17 cellular contexts compared by ENCODE assay signal in genomic region chr10:109327266-109327665, GRCh38.
DNase-seq lines count a peak whose midpoint lies in the region; ATAC-seq and TF ChIP-seq lines count a peak whose summit lies in the region.
"Had no signal": no experiment of that assay in that cellular context is flagged by ENCODE, and none has a peak within 500 bp of the region (broad histone marks: within the 10 kb centered on the region; RNA-seq: fewer than 3 reads in every experiment).

No MANE protein-coding gene starts in this region.

- H4K91ac ChIP-seq in mesenchymal stem cell (ENCODE audit: low read length), result no peak overlapping the region

- H3K36me3 ChIP-seq in PC-3 (ENCODE audit: low read depth, low read length), result no peaks in the 10 kb centered on the region
- H3K36me3 ChIP-seq in mesenchymal stem cell (ENCODE audit: control insufficient read depth in 1 of 2, insufficient read depth in 2 of 2, low read depth in 1 of 2, low read length in 2 of 2), result no peaks in the 10 kb centered on the region
- H3K36me3 ChIP-seq: BLaER1 treated with 17β-estradiol and CSF1 and Interleukin-3, amounts not matched to agents 10 nM and 100 nM had no signal

- no peak overlapping the region for H2BK120ac ChIP-seq in mesenchymal stem cell (ENCODE audit: low read depth, low read length)

- H3K4me3 Mint-ChIP-seq in HFFc6, result no peak overlapping the region
- H3K4me3 Mint-ChIP-seq: B cell; CD8-positive, alpha-beta T cell; GM23338; IgD-negative memory B cell had no signal

- H3K27me3 ChIP-seq in PC-3 (ENCODE audit: low read length) (no peaks in the 10 kb centered on the region), mesenchymal stem cell (ENCODE audit: control insufficient read depth in 1 of 2, insufficient read depth in 1 of 2, low read length in 2 of 2) (no peaks in the 10 kb centered on the region)
- H3K27me3 ChIP-seq: BLaER1 treated with 17β-estradiol and CSF1 and Interleukin-3, amounts not matched to agents 10 nM and 100 nM had no signal

- intact Hi-C loops in PC-3 (cut with micrococcal nuclease), result no loop called here

- H3K27me3 Mint-ChIP-seq in HFFc6 (ENCODE audit: insufficient read depth), result peaks cover 1% of the 10 kb centered on the region
- H3K27me3 Mint-ChIP-seq: B cell, IgD-negative memory B cell had no signal

- CTCF ChIA-PET in PC-3 (lab: Charles Lee), result no interaction called here

- H3K79me2 ChIP-seq in PC-3 (ENCODE audit: low read length), result no peaks in the 10 kb centered on the region

- no peaks in the 10 kb centered on the region for H3K9me3 Mint-ChIP-seq in HFFc6
- H3K9me3 Mint-ChIP-seq: GM23338 had no signal

- WGBS in mesenchymal stem cell, result 76% methylated on average over 2 of the region's 2 CpGs

- no peak overlapping the region for H3K14ac ChIP-seq in mesenchymal stem cell (ENCODE audit: low read length in 2 of 2)

- no peak overlapping the region for H3K27ac ChIP-seq in PC-3 (ENCODE audit: low read length)
- no peak overlapping the region for H3K27ac ChIP-seq in mesenchymal stem cell (ENCODE audit: low read length, poor library complexity, severe bottlenecking)
- H3K27ac ChIP-seq: BLaER1 treated with 17β-estradiol and CSF1 and Interleukin-3, amounts not matched to agents 10 nM and 100 nM had no signal

- DNase-seq in EH (ENCODE audit: low read depth) (peak; percentile 29), HFFc6 (peak; percentile 65), PC-3 (peak; percentile 50), mesenchymal stem cell (peak; percentile 4), NCI-H1092 (lab: John Stamatoyannopoulos, UW) (no peak), AML-193 (lab: John Stamatoyannopoulos, UW) (no peak), ureter (ENCODE audit: low spot score) (no peak)
- DNase-seq: 8988T; Calu3; CD8-positive, alpha-beta T cell; DMS53; DND-41; GF-D8 had no signal

- H3K4me2 ChIP-seq in PC-3 (ENCODE audit: low read length), result peak overlapping the region; percentile 37; the same call in 1 of the 2 replicates
- no peak overlapping the region for H3K4me2 ChIP-seq in mesenchymal stem cell (ENCODE audit: low read length, poor library complexity, severe bottlenecking)
- H3K4me2 ChIP-seq: BLaER1 treated with 17β-estradiol and CSF1 and Interleukin-3, amounts not matched to agents 10 nM and 100 nM; GM23338 had no signal

- H3K23ac ChIP-seq in mesenchymal stem cell (ENCODE audit: low read length in 2 of 2), result no peak overlapping the region

- H3K27ac Mint-ChIP-seq in HFFc6, result no peak overlapping the region
- H3K27ac Mint-ChIP-seq: B cell; CD8-positive, alpha-beta T cell; GM23338 had no signal

- H3F3A ChIP-seq in PC-3 (ENCODE audit: low read length, unreplicated experiment), result no peaks in the 10 kb centered on the region

- no peak overlapping the region for H2AK5ac ChIP-seq in mesenchymal stem cell (ENCODE audit: low read length, severe bottlenecking)

- no peak overlapping the region for H3K4ac ChIP-seq in mesenchymal stem cell (ENCODE audit: low read depth in 1 of 2, low read length in 2 of 2)

- H3K4me1 Mint-ChIP-seq in HFFc6 (ENCODE audit: low read depth), result peaks cover 16% of the 10 kb centered on the region
- H3K4me1 Mint-ChIP-seq: B cell, GM23338, IgD-negative memory B cell had no signal

- H2BK15ac ChIP-seq in mesenchymal stem cell (ENCODE audit: low read depth, poor library complexity, severe bottlenecking), result no peak overlapping the region

- no peak overlapping the region for H4K8ac ChIP-seq in mesenchymal stem cell (ENCODE audit: low read length)

- H3K4me3 ChIP-seq in PC-3 (ENCODE audit: low read length), result no peak overlapping the region
- H3K4me3 ChIP-seq in mesenchymal stem cell (ENCODE audit: insufficient read depth in 1 of 2, low read depth in 1 of 2, low read length in 2 of 2), result no peak overlapping the region
- H3K4me3 ChIP-seq: BLaER1 treated with 17β-estradiol and CSF1 and Interleukin-3, amounts not matched to agents 10 nM and 100 nM; GM23338 had no signal

- no peak overlapping the region for H2BK5ac ChIP-seq in mesenchymal stem cell (ENCODE audit: low read depth, low read length, poor library complexity, severe bottlenecking)

- no peak overlapping the region for H3K9ac ChIP-seq in PC-3 (ENCODE audit: low read length)
- no peak overlapping the region for H3K9ac ChIP-seq in mesenchymal stem cell (ENCODE audit: low read length)
- H3K9ac ChIP-seq: BLaER1 treated with 17β-estradiol and CSF1 and Interleukin-3, amounts not matched to agents 10 nM and 100 nM had no signal

- POLR2A ChIA-PET in PC-3 (lab: Charles Lee; ENCODE audit: unreplicated experiment), result interaction anchor here (0.7 kb wide), 1 partner anchor 11 kb away, joined by 5 read pairs; no protein-coding TSS in a partner anchor

- no peaks in the 10 kb centered on the region for H4K20me1 ChIP-seq in PC-3 (ENCODE audit: low read length)
- H4K20me1 ChIP-seq: BLaER1 treated with 17β-estradiol and CSF1 and Interleukin-3, amounts not matched to agents 10 nM and 100 nM had no signal

- H3K79me1 ChIP-seq in mesenchymal stem cell (replicated peaks; ENCODE audit: low read length, poor library complexity, severe bottlenecking), result no peaks in the 10 kb centered on the region

- TF ChIP-seq CTCF in HFFc6 (IDR thresholded peaks at IDR 0.05) (no peak), PC-3 (conservative IDR thresholded peaks at IDR 0.05; ENCODE audit: low read depth, low read length) (no peak)

- H3K4me1 ChIP-seq in PC-3 (ENCODE audit: insufficient read depth, low read length), result peaks cover 5% of the 10 kb centered on the region; the same call in 1 of the 2 replicates
- H3K4me1 ChIP-seq in mesenchymal stem cell (ENCODE audit: control insufficient read depth, insufficient read depth, low read depth, low read length), result no peaks in the 10 kb centered on the region
- H3K4me1 ChIP-seq: BLaER1 treated with 17β-estradiol and CSF1 and Interleukin-3, amounts not matched to agents 10 nM and 100 nM had no signal

- H3K9me2 ChIP-seq in PC-3 (replicated peaks; ENCODE audit: low read length), result no peaks in the 10 kb centered on the region

- peak; percentile 49; the same call in 1 of the 2 replicates for ATAC-seq in PC-3
- ATAC-seq: CD8-positive, alpha-beta T cell; GM23338 had no signal

- no peak overlapping the region for H2BK12ac ChIP-seq in mesenchymal stem cell (ENCODE audit: low read length in 2 of 2)

- H3K9me3 ChIP-seq in PC-3 (ENCODE audit: low read length) (no peaks in the 10 kb centered on the region), mesenchymal stem cell (ENCODE audit: control insufficient read depth, low read length) (peaks cover 3% of the 10 kb centered on the region)
- H3K9me3 ChIP-seq: BLaER1 treated with 17β-estradiol and CSF1 and Interleukin-3, amounts not matched to agents 10 nM and 100 nM had no signal

- H3K36me3 Mint-ChIP-seq in HFFc6 (ENCODE audit: low read depth), result no peaks in the 10 kb centered on the region
- H3K36me3 Mint-ChIP-seq: CD8-positive, alpha-beta T cell; IgD-negative memory B cell had no signal

- H3K18ac ChIP-seq in mesenchymal stem cell (ENCODE audit: low read depth in 1 of 2, low read length in 2 of 2), result no peak overlapping the region

- H2AFZ ChIP-seq in PC-3 (ENCODE audit: low read length) (peak overlapping the region; percentile 33; the same call in 1 of the 2 replicates), mesenchymal stem cell (ENCODE audit: low read depth, low read length) (no peak overlapping the region)
- H2AFZ ChIP-seq: GM23338 had no signal

- no TSS peak for BruUV-seq in PC-3 (replicated peaks; lab: Mats Ljungman, UMichigan)

Comparison
In these comparisons a context has a peak if more than half of its experiments do, and no peak if none do; other contexts are left out.
1. DNase-seq: peak in EH (single experiment), HFFc6 (single experiment), PC-3 (single experiment) and mesenchymal stem cell (single experiment); none in NCI-H1092 (single experiment), AML-193 (0 of 2) and ureter (single experiment).